11 cellular contexts compared by ENCODE assay signal in genomic region chr1:34165422-34165921, GRCh38. TPM values are rescaled to one million over a fixed set of nuclear protein-coding genes. Genes with fewer than 3 reads are reported as not detected.
DNase-seq lines count a peak whose midpoint lies in the region; ATAC-seq and TF ChIP-seq lines count a peak whose summit lies in the region.
"Had no signal": no experiment of that assay in that cellular context is flagged by ENCODE, and none has a peak within 500 bp of the region (broad histone marks: within the 10 kb centered on the region; RNA-seq: fewer than 3 reads in every experiment).

No MANE protein-coding gene starts in this region.

- H3K4me1 Mint-ChIP-seq in HFFc6 (ENCODE audit: low read depth): peaks cover 12% of the 10 kb centered on the region
- peaks cover 28% of the 10 kb centered on the region for H3K4me1 Mint-ChIP-seq in neural crest cell
- H3K4me1 Mint-ChIP-seq in activated CD4-positive, alpha-beta memory T cell treated with anti-CD3 and anti-CD28 coated beads for 36 hours (ENCODE audit: low read depth): peaks cover 6% of the 10 kb centered on the region

- H3K9me3 Mint-ChIP-seq in HFFc6: no peaks in the 10 kb centered on the region
- no peaks in the 10 kb centered on the region for H3K9me3 Mint-ChIP-seq in neural crest cell
- H3K9me3 Mint-ChIP-seq in activated CD4-positive, alpha-beta memory T cell treated with anti-CD3 and anti-CD28 coated beads for 36 hours: no peaks in the 10 kb centered on the region
- H3K9me3 Mint-ChIP-seq: dendritic cell treated with granulocyte-macrophage colony-stimulating factor and Interleukin-4, amounts not matched to agents 40 ng/mL and 50 ng/mL, for 4 days had no signal

- no peak overlapping the region for H3K27ac Mint-ChIP-seq in HFFc6
- H3K27ac Mint-ChIP-seq in neural crest cell (ENCODE audit: unreplicated experiment): no peak overlapping the region
- no peak overlapping the region for H3K27ac Mint-ChIP-seq in activated CD4-positive, alpha-beta memory T cell treated with anti-CD3 and anti-CD28 coated beads for 36 hours
- H3K27ac Mint-ChIP-seq: dendritic cell treated with granulocyte-macrophage colony-stimulating factor and Interleukin-4, amounts not matched to agents 40 ng/mL and 50 ng/mL, for 4 days had no signal

- TF ChIP-seq CTCF in AG10803 (conservative IDR thresholded peaks at IDR 0.05; ENCODE audit: low read length) (no peak), HFFc6 (IDR thresholded peaks at IDR 0.05) (no peak), neural crest cell (conservative IDR thresholded peaks at IDR 0.05) (no peak), ovary (IDR thresholded peaks at IDR 0.05) (no peak)

- H3K27ac ChIP-seq in ectodermal cell (ENCODE audit: insufficient read depth, low read depth, low read length, poor library complexity, severe bottlenecking) (no peak overlapping the region), ovary (no peak overlapping the region)

- POLR2A ChIA-PET in activated CD4-positive, alpha-beta memory T cell treated with anti-CD3 and anti-CD28 coated beads for 36 hours (lab: Charles Lee): no interaction called here
- POLR2A ChIA-PET in HEK293T (lab: Yijun Ruan, JAX): no interaction called here

- H3K36me3 Mint-ChIP-seq in HFFc6 (ENCODE audit: low read depth): no peaks in the 10 kb centered on the region
- H3K36me3 Mint-ChIP-seq in neural crest cell (ENCODE audit: low read depth): peaks cover 2% of the 10 kb centered on the region
- no peaks in the 10 kb centered on the region for H3K36me3 Mint-ChIP-seq in activated CD4-positive, alpha-beta memory T cell treated with anti-CD3 and anti-CD28 coated beads for 36 hours

- CTCF ChIA-PET in activated CD4-positive, alpha-beta memory T cell treated with anti-CD3 and anti-CD28 coated beads for 36 hours (lab: Charles Lee): no interaction called here
- CTCF ChIA-PET in HEK293T (lab: Yijun Ruan, JAX): no interaction called here

- H3K27me3 ChIP-seq in ectodermal cell (ENCODE audit: control insufficient read depth, insufficient read depth, low read length, poor library complexity, severe bottlenecking): peaks cover 42% of the 10 kb centered on the region
- H3K27me3 ChIP-seq in ovary: no peaks in the 10 kb centered on the region

- intact Hi-C loops in ovary (cut with DNase I): no loop called here
- intact Hi-C loops in activated CD4-positive, alpha-beta memory T cell treated with anti-CD3 and anti-CD28 coated beads for 36 hours (cut with micrococcal nuclease): no loop called here

- H3K36me3 ChIP-seq in ectodermal cell (ENCODE audit: control insufficient read depth, insufficient read depth, low read length): no peaks in the 10 kb centered on the region
- H3K36me3 ChIP-seq in ovary: no peaks in the 10 kb centered on the region

- H3K9me3 ChIP-seq in ectodermal cell (ENCODE audit: control insufficient read depth, low read length) (no peaks in the 10 kb centered on the region), ovary (no peaks in the 10 kb centered on the region)

- DNase-seq in AG10803 (ENCODE audit: low read depth): peak; percentile 36
- DNase-seq in HFFc6: no peak
- no peak for DNase-seq in neural crest cell (ENCODE audit: low read depth, low spot score)
- no peak for DNase-seq in ovary
- no peak for DNase-seq in activated CD4-positive, alpha-beta memory T cell treated with anti-CD3 and anti-CD28 coated beads for 36 hours
- no peak for DNase-seq in HEK293T (ENCODE audit: extremely low spot score)
- no peak for DNase-seq in stimulated activated naive CD8-positive, alpha-beta T cell treated with anti-CD3 and anti-CD28 coated beads, Interleukin-15, Interleukin-2, amounts not matched to agents 100 U/mL and 50 U/mL, for 24 hours
- DNase-seq: activated CD4-positive, alpha-beta T cell treated with anti-CD3 and anti-CD28 coated beads for 4 hours had no signal

- no peak for TF ChIP-seq POLR2A in ovary (IDR thresholded peaks at IDR 0.05)

- peaks cover 10% of the 10 kb centered on the region for H3K27me3 Mint-ChIP-seq in HFFc6 (ENCODE audit: insufficient read depth)
- peaks cover 97% of the 10 kb centered on the region for H3K27me3 Mint-ChIP-seq in neural crest cell (ENCODE audit: low read depth)
- H3K27me3 Mint-ChIP-seq in activated CD4-positive, alpha-beta memory T cell treated with anti-CD3 and anti-CD28 coated beads for 36 hours: peaks cover 53% of the 10 kb centered on the region

- no peak for TF ChIP-seq EP300 in ovary (IDR thresholded peaks at IDR 0.05)

- no peak for ATAC-seq in stimulated activated naive CD8-positive, alpha-beta T cell treated with anti-CD3 and anti-CD28 coated beads, Interleukin-15, Interleukin-2, amounts not matched to agents 100 U/mL and 50 U/mL, for 24 hours

- WGBS in ectodermal cell, 2 experiments: 0 to 1% methylated on average over 9 of the region's 13 CpGs
- WGBS in ovary, 3 donors: 1 to 3% (median 1%) methylated on average over 13 of the region's 13 CpGs

- H3K4me3 Mint-ChIP-seq in HFFc6 (peak overlapping the region; percentile 78), neural crest cell (peak overlapping the region; percentile 83)
- no peak overlapping the region for H3K4me3 Mint-ChIP-seq in activated CD4-positive, alpha-beta memory T cell treated with anti-CD3 and anti-CD28 coated beads for 36 hours
- H3K4me3 Mint-ChIP-seq: dendritic cell treated with granulocyte-macrophage colony-stimulating factor and Interleukin-4, amounts not matched to agents 40 ng/mL and 50 ng/mL, for 4 days had no signal

- H3K4me3 ChIP-seq in AG10803 (ENCODE audit: low read length): peak overlapping the region; percentile 76
- peak overlapping the region; percentile 59 for H3K4me3 ChIP-seq in ectodermal cell (ENCODE audit: insufficient read depth, low read depth, low read length)
- no peak overlapping the region for H3K4me3 ChIP-seq in ovary

- peaks cover 16% of the 10 kb centered on the region for H3K4me1 ChIP-seq in ectodermal cell (ENCODE audit: control insufficient read depth, insufficient read depth, low read length)
- H3K4me1 ChIP-seq in ovary (ENCODE audit: insufficient read depth): peaks cover 5% of the 10 kb centered on the region

TF ChIP-seq in HEK293T, 16 proteins besides CTCF, POLR2A, EP300 and RAD21:
- TF ChIP-seq SUZ12 (IDR thresholded peaks at IDR 0.05): no peak
- no peak for TF ChIP-seq FOXA1 (IDR thresholded peaks at IDR 0.05)
- TF ChIP-seq BHLHE40 (IDR thresholded peaks at IDR 0.05; ENCODE audit: borderline replicate concordance): no peak
- no peak for TF ChIP-seq FOXK2 (IDR thresholded peaks at IDR 0.05)
- TF ChIP-seq ZNF384 (IDR thresholded peaks at IDR 0.05): no peak
- TF ChIP-seq NFRKB (IDR thresholded peaks at IDR 0.05): no peak

RNA-seq across cellular contexts. Expression of gene CSMD2, which starts 0.4 kb away (rescaled TPM):
- 1 to 10 TPM in 4 of 6 experiments, under 1 TPM in 2; 0.77 to 3.2 (median 1.2) TPM for total RNA-seq in HFFc6 (2021; fragmentation: NEBNext Ultra II Directional; extraction: Animal tissue kit (Norgen Biotek cat#: 25700))
- 7.3 TPM for polyA plus RNA-seq in ectodermal cell (2013, experiment 1 of 4)
- polyA plus RNA-seq in ectodermal cell (2013, experiment 2 of 4): 9.7 TPM
- polyA plus RNA-seq in ectodermal cell (2013, experiment 3 of 4): 6.1 TPM
- polyA plus RNA-seq in ectodermal cell (2013, experiment 4 of 4): 6.7 TPM
- 0.40 and 0.45 TPM in 2 replicates for total RNA-seq in neural crest cell
- 1 to 10 TPM in 1 of 7 donors, under 1 TPM in 3, not detected in 3; 0.13 to 1.6 (median 0.18) TPM for total RNA-seq in ovary
- polyA plus RNA-seq in ovary: under 1 TPM; 0.04 to 0.23 TPM
- total RNA-seq in activated CD4-positive, alpha-beta memory T cell treated with anti-CD3 and anti-CD28 coated beads for 36 hours: not detected
- total RNA-seq: NCI-H460 had no signal

RNA-seq across cellular contexts. Expression of gene C1orf94, which starts 11.2 kb away (rescaled TPM):
- total RNA-seq in HFFc6 (2021; fragmentation: NEBNext Ultra II Directional; extraction: Animal tissue kit (Norgen Biotek cat#: 25700)): not detected
- polyA plus RNA-seq in ectodermal cell (2013, experiment 1 of 4): 0.57 TPM
- polyA plus RNA-seq in ectodermal cell (2013, experiment 2 of 4): 0.60 TPM
- polyA plus RNA-seq in ectodermal cell (2013, experiment 3 of 4): 0.32 TPM
- polyA plus RNA-seq in ectodermal cell (2013, experiment 4 of 4): 0.28 TPM
- total RNA-seq in neural crest cell (not detected in 2 replicates), ovary (not detected)
- polyA plus RNA-seq in ovary: not detected
- total RNA-seq in activated CD4-positive, alpha-beta memory T cell treated with anti-CD3 and anti-CD28 coated beads for 36 hours: not detected
- total RNA-seq: NCI-H460 had no signal
